In genomic region chr1:201221201-201221846, GRCh38 we compare ENCODE assay signal across 11 cellular contexts. TPM values are rescaled to one million over a fixed set of nuclear protein-coding genes. Genes with fewer than 3 reads are reported as not detected.
"Had no signal": no experiment of that assay in that cellular context is flagged by ENCODE, and none has a peak within 500 bp of the region (broad histone marks: within the 10 kb centered on the region; RNA-seq: fewer than 3 reads in every experiment).

No MANE protein-coding gene starts in this region.

- ATAC-seq: pancreas had no signal

- H3K36me3 ChIP-seq: ascending aorta, heart left ventricle, pancreas, tibial nerve had no signal

- H3K4me3 ChIP-seq: ascending aorta, heart left ventricle, pancreas, skin epidermis, tibial nerve had no signal

- H3K9me3 ChIP-seq: ascending aorta, heart left ventricle, pancreas, tibial nerve had no signal

- H3K27me3 ChIP-seq: ascending aorta, heart left ventricle, pancreas, tibial nerve had no signal

- H3K27ac ChIP-seq: ascending aorta, heart left ventricle, pancreas, skin epidermis, tibial nerve had no signal

- DNase-seq: activated CD4-positive, alpha-beta T cell treated with anti-CD3 and anti-CD28 coated beads, Interleukin-2, amount 50 U/mL, for 48 hours; activated gamma-delta T cell; heart left ventricle; left ventricle myocardium superior; Right ventricle myocardium superior; T-helper 2 cell had no signal

RNA-seq across cellular contexts. Expression of gene IGFN1, which starts 30.7 kb away (rescaled TPM):
- total RNA-seq: ascending aorta, endothelial cell of umbilical vein, left ventricle myocardium superior, Right ventricle myocardium superior, tibial nerve had no signal
